Comparison of ENCODE assay signal across 8 cellular contexts in genomic region chr22:35258144-35258988, GRCh38. TPM values are rescaled to one million over a fixed set of nuclear protein-coding genes. Genes with fewer than 3 reads are reported as not detected.
DNase-seq lines count a peak whose midpoint lies in the region; ATAC-seq lines count a peak whose summit lies in the region.

No MANE protein-coding gene starts in this region.

- H3K27ac Mint-ChIP-seq in activated T-helper 17 cell treated with anti-CD3 and anti-CD28 coated beads, Interleukin-2, amount 50 U/mL, for 72 hours = peak overlapping the region; percentile 84

- H3K36me3 Mint-ChIP-seq in activated T-helper 17 cell treated with anti-CD3 and anti-CD28 coated beads, Interleukin-2, amount 50 U/mL, for 72 hours (ENCODE audit: low read depth) = peaks cover 40% of the 10 kb centered on the region

- H3K27me3 Mint-ChIP-seq in activated T-helper 17 cell treated with anti-CD3 and anti-CD28 coated beads, Interleukin-2, amount 50 U/mL, for 72 hours = no peaks in the 10 kb centered on the region

- peaks cover 22% of the 10 kb centered on the region for H3K4me1 Mint-ChIP-seq in activated T-helper 17 cell treated with anti-CD3 and anti-CD28 coated beads, Interleukin-2, amount 50 U/mL, for 72 hours

- intact Hi-C loops in right cardiac atrium (cut with DNase I) = no loop called here

- no peaks in the 10 kb centered on the region for H3K27me3 ChIP-seq in right cardiac atrium (ENCODE audit: control insufficient read depth, insufficient read depth)
- no peaks in the 10 kb centered on the region for H3K27me3 ChIP-seq in rectal smooth muscle tissue (ENCODE audit: control insufficient read depth, insufficient read depth, low read length)

- H3K4me1 ChIP-seq in right cardiac atrium (ENCODE audit: control insufficient read depth, insufficient read depth, low read length) = peaks cover 3% of the 10 kb centered on the region
- H3K4me1 ChIP-seq in rectal smooth muscle tissue (ENCODE audit: control insufficient read depth, insufficient read depth, low read length) = peaks cover 5% of the 10 kb centered on the region

- no peaks in the 10 kb centered on the region for H3K9me3 ChIP-seq in right cardiac atrium (ENCODE audit: control insufficient read depth, low read length)

- ATAC-seq in activated T-helper 17 cell treated with anti-CD3 and anti-CD28 coated beads, Interleukin-2, amount 50 U/mL, for 72 hours (replicated peaks) = peak; percentile 33
- ATAC-seq in right cardiac atrium (no peak), GM18861 (IDR thresholded peaks at IDR 0.05; ENCODE audit: unreplicated experiment) (no peak)

- H3K4me3 Mint-ChIP-seq in activated T-helper 17 cell treated with anti-CD3 and anti-CD28 coated beads, Interleukin-2, amount 50 U/mL, for 72 hours = peak overlapping the region; percentile 93

- DNase-seq in EL = peak; percentile 38
- peak; percentile 28 for DNase-seq in HuH-7 (ENCODE audit: low spot score)
- no peak for DNase-seq in right cardiac atrium
- DNase-seq in H4 (ENCODE audit: low spot score) = no peak
- no peak for DNase-seq in UCSD-AML1 (lab: John Stamatoyannopoulos, UW; ENCODE audit: unreplicated experiment)

- no peaks in the 10 kb centered on the region for H3K36me3 ChIP-seq in rectal smooth muscle tissue (ENCODE audit: control insufficient read depth, insufficient read depth, low read length)

- peak overlapping the region; percentile 99 for H3K4me3 ChIP-seq in right cardiac atrium (ENCODE audit: low read length)
- H3K4me3 ChIP-seq in rectal smooth muscle tissue (ENCODE audit: low read length) = peak overlapping the region; percentile 87

- 25% methylated on average over 23 of the region's 23 CpGs for WGBS in right cardiac atrium

- H3K27ac ChIP-seq in right cardiac atrium (ENCODE audit: low read length) (peak overlapping the region; percentile 79), rectal smooth muscle tissue (ENCODE audit: low read depth, low read length) (peak overlapping the region; percentile 95)

- no peaks in the 10 kb centered on the region for H3K9me3 Mint-ChIP-seq in activated T-helper 17 cell treated with anti-CD3 and anti-CD28 coated beads, Interleukin-2, amount 50 U/mL, for 72 hours

- H3K9ac ChIP-seq in rectal smooth muscle tissue (ENCODE audit: low read length) = peak overlapping the region; percentile 84

RNA-seq across cellular contexts. Expression of gene HMGXB4, which starts 1.1 kb away (rescaled TPM):
- total RNA-seq in activated T-helper 17 cell treated with anti-CD3 and anti-CD28 coated beads, Interleukin-2, amount 50 U/mL, for 72 hours = 10 to 100 TPM; 35.3 to 36.9 TPM
- total RNA-seq in right cardiac atrium = 10 to 100 TPM; 10.2 to 11.3 (median 10.7) TPM
- polyA plus RNA-seq in right cardiac atrium = 5.7 TPM
- 3.3 and 10.2 TPM in 2 replicates for total RNA-seq in H4 (2014; rRNA removed; shearing (Covaris generic))

RNA-seq across cellular contexts. Expression of gene TOM1, which starts 41.3 kb away (rescaled TPM):
- total RNA-seq in activated T-helper 17 cell treated with anti-CD3 and anti-CD28 coated beads, Interleukin-2, amount 50 U/mL, for 72 hours = 10 to 100 TPM; 21.5 to 60.0 TPM
- total RNA-seq in right cardiac atrium = 10 to 100 TPM; 54.0 to 75.9 (median 63.6) TPM
- 55.9 TPM for polyA plus RNA-seq in right cardiac atrium
- total RNA-seq in H4 (2014; rRNA removed; shearing (Covaris generic)) = 29.8 and 49.1 TPM in 2 replicates

Comparison
In these comparisons a context has a peak if more than half of its experiments do, and no peak if none do; other contexts are left out.
1. DNase-seq: peak in EL (single experiment) and HuH-7 (single experiment); none in right cardiac atrium (0 of 3), H4 (single experiment) and UCSD-AML1 (single experiment).